2 cellular contexts compared by ENCODE assay signal in the genomic region with DNA sequence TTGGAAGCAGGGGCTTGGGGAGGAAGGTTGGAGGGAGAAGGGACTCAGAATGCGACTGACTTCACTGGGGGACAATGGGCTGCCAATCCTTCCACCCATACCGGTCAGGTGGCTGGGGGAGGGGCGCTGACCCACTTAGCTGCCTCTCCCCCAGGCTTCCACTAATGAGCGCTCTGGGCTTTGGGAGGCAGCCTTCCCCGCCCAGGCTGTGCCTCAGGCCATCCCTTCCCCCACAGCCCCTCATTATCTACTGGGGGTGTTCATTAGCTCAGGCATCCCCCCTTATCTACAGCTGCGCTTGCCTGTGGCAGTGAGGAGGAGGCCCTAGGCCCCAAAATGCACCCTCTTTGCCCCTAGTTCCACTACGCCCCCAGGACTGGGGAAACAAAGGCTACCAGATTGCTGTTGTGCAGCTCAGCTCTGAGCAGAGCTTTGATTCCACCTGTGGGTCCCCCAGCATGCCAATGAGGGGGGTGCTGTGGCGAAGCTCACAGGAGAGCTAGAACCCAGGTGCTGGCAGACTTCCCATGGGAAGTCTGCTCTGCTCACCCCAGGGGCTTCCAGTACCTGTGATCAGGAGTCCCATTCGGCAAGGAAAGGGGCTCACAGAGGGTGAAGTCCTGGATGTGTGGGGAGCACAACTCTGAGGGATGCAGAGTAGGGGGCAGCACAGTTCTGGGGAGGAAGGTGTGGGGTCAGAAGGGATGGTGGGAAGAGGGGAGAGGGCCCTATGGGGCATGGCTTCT.
TF ChIP-seq lines count a peak whose summit lies in the region.

No MANE protein-coding gene starts in this region.

TF ChIP-seq in GM23338, 12 proteins besides CTCF, POLR2A, EP300 and RAD21 (continues in another document):
- TF ChIP-seq ZNF114 (CRISPR knock-in tag; IDR thresholded peaks at IDR 0.05) (no peak), CREB1 (CRISPR knock-in tag; IDR thresholded peaks at IDR 0.05; ENCODE audit: low read depth) (no peak), ZNF331 (CRISPR knock-in tag; IDR thresholded peaks at IDR 0.05; ENCODE audit: low read depth) (no peak), EZH2 (IDR thresholded peaks at IDR 0.05; ENCODE audit: low read depth, unreplicated experiment) (no peak), NANOG (IDR thresholded peaks at IDR 0.05; ENCODE audit: borderline replicate concordance) (no peak), EZH2phosphoT487 (IDR thresholded peaks at IDR 0.05; ENCODE audit: unreplicated experiment) (no peak), JUNB (IDR thresholded peaks at IDR 0.05; ENCODE audit: unreplicated experiment) (no peak), POLR2AphosphoS5 (IDR thresholded peaks at IDR 0.05; ENCODE audit: low read depth) (no peak)
- TF ChIP-seq, protein P1, sequence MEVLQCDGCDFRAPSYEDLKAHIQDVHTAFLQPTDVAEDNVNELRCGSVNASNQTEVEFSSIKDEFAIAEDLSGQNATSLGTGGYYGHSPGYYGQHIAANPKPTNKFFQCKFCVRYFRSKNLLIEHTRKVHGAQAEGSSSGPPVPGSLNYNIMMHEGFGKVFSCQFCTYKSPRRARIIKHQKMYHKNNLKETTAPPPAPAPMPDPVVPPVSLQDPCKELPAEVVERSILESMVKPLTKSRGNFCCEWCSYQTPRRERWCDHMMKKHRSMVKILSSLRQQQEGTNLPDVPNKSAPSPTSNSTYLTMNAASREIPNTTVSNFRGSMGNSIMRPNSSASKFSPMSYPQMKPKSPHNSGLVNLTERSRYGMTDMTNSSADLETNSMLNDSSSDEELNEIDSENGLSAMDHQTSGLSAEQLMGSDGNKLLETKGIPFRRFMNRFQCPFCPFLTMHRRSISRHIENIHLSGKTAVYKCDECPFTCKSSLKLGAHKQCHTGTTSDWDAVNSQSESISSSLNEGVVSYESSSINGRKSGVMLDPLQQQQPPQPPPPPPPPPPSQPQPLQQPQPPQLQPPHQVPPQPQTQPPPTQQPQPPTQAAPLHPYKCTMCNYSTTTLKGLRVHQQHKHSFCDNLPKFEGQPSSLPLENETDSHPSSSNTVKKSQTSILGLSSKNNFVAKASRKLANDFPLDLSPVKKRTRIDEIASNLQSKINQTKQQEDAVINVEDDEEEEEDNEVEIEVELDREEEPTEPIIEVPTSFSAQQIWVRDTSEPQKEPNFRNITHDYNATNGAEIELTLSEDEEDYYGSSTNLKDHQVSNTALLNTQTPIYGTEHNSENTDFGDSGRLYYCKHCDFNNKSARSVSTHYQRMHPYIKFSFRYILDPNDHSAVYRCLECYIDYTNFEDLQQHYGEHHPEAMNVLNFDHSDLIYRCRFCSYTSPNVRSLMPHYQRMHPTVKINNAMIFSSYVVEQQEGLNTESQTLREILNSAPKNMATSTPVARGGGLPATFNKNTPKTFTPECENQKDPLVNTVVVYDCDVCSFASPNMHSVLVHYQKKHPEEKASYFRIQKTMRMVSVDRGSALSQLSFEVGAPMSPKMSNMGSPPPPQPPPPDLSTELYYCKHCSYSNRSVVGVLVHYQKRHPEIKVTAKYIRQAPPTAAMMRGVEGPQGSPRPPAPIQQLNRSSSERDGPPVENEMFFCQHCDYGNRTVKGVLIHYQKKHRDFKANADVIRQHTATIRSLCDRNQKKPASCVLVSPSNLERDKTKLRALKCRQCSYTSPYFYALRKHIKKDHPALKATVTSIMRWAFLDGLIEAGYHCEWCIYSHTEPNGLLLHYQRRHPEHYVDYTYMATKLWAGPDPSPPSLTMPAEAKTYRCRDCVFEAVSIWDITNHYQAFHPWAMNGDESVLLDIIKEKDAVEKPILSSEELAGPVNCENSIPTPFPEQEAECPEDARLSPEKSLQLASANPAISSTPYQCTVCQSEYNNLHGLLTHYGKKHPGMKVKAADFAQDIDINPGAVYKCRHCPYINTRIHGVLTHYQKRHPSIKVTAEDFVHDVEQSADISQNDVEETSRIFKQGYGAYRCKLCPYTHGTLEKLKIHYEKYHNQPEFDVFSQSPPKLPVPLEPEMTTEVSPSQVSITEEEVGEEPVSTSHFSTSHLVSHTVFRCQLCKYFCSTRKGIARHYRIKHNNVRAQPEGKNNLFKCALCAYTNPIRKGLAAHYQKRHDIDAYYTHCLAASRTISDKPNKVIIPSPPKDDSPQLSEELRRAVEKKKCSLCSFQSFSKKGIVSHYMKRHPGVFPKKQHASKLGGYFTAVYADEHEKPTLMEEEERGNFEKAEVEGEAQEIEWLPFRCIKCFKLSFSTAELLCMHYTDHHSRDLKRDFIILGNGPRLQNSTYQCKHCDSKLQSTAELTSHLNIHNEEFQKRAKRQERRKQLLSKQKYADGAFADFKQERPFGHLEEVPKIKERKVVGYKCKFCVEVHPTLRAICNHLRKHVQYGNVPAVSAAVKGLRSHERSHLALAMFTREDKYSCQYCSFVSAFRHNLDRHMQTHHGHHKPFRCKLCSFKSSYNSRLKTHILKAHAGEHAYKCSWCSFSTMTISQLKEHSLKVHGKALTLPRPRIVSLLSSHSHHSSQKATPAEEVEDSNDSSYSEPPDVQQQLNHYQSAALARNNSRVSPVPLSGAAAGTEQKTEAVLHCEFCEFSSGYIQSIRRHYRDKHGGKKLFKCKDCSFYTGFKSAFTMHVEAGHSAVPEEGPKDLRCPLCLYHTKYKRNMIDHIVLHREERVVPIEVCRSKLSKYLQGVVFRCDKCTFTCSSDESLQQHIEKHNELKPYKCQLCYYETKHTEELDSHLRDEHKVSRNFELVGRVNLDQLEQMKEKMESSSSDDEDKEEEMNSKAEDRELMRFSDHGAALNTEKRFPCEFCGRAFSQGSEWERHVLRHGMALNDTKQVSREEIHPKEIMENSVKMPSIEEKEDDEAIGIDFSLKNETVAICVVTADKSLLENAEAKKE (CRISPR knock-in tag; IDR thresholded peaks at IDR 0.05), result no peak
- TF ChIP-seq, protein P2, sequence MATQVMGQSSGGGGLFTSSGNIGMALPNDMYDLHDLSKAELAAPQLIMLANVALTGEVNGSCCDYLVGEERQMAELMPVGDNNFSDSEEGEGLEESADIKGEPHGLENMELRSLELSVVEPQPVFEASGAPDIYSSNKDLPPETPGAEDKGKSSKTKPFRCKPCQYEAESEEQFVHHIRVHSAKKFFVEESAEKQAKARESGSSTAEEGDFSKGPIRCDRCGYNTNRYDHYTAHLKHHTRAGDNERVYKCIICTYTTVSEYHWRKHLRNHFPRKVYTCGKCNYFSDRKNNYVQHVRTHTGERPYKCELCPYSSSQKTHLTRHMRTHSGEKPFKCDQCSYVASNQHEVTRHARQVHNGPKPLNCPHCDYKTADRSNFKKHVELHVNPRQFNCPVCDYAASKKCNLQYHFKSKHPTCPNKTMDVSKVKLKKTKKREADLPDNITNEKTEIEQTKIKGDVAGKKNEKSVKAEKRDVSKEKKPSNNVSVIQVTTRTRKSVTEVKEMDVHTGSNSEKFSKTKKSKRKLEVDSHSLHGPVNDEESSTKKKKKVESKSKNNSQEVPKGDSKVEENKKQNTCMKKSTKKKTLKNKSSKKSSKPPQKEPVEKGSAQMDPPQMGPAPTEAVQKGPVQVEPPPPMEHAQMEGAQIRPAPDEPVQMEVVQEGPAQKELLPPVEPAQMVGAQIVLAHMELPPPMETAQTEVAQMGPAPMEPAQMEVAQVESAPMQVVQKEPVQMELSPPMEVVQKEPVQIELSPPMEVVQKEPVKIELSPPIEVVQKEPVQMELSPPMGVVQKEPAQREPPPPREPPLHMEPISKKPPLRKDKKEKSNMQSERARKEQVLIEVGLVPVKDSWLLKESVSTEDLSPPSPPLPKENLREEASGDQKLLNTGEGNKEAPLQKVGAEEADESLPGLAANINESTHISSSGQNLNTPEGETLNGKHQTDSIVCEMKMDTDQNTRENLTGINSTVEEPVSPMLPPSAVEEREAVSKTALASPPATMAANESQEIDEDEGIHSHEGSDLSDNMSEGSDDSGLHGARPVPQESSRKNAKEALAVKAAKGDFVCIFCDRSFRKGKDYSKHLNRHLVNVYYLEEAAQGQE (IDR thresholded peaks at IDR 0.05; ENCODE audit: unreplicated experiment), result no peak

TF ChIP-seq in H1, 55 proteins besides CTCF, POLR2A, EP300 and RAD21:
- no peak for TF ChIP-seq SP4 (IDR thresholded peaks at IDR 0.05; ENCODE audit: low read length)
- TF ChIP-seq, protein P3, sequence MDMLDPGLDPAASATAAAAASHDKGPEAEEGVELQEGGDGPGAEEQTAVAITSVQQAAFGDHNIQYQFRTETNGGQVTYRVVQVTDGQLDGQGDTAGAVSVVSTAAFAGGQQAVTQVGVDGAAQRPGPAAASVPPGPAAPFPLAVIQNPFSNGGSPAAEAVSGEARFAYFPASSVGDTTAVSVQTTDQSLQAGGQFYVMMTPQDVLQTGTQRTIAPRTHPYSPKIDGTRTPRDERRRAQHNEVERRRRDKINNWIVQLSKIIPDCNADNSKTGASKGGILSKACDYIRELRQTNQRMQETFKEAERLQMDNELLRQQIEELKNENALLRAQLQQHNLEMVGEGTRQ (IDR thresholded peaks at IDR 0.05; ENCODE audit: low read length), result 0 out of 2 replicates have a peak, but pooled peaks have one; percentile 18
- TF ChIP-seq CTBP2 (IDR thresholded peaks at IDR 0.05; ENCODE audit: borderline replicate concordance, insufficient read depth, insufficient read length, low read length), result no peak
- TF ChIP-seq CREB1 (IDR thresholded peaks at IDR 0.05), result no peak
- no peak for TF ChIP-seq KDM5A (IDR thresholded peaks at IDR 0.05; ENCODE audit: low read length)
- no peak for TF ChIP-seq MAFK (IDR thresholded peaks at IDR 0.05; ENCODE audit: low read depth, low read length)
- no peak for TF ChIP-seq SIRT6 (IDR thresholded peaks at IDR 0.05; ENCODE audit: low read length)
TF ChIP-seq in H1: peak in this region for 1.
